Comparison of ENCODE assay signal across 2 cellular contexts in genomic region chr18:6747646-6748045, GRCh38.
TF ChIP-seq lines count a peak whose summit lies in the region.

No MANE protein-coding gene starts in this region.

TF ChIP-seq in IMR-90, 13 proteins besides CTCF, POLR2A, EP300 and RAD21:
- TF ChIP-seq CEBPB (IDR thresholded peaks at IDR 0.05; ENCODE audit: low read depth, low read length) = peak; percentile 0; the same call in 1 of the 2 replicates
- TF ChIP-seq CHD1 (IDR thresholded peaks at IDR 0.05; ENCODE audit: low read depth, low read length) = no peak
- peak; percentile 83; the same call in 1 of the 2 replicates for TF ChIP-seq FOS (IDR thresholded peaks at IDR 0.05; ENCODE audit: low read depth, low read length)
- TF ChIP-seq USF2 (IDR thresholded peaks at IDR 0.05; ENCODE audit: low read depth, low read length) = peak; percentile 29; the same call in 1 of the 2 replicates
- 0 out of 2 replicates have a peak, but pooled peaks have one; percentile 6 for TF ChIP-seq MAFK (IDR thresholded peaks at IDR 0.05; ENCODE audit: low read depth, low read length)
- TF ChIP-seq NFE2L2 (IDR thresholded peaks at IDR 0.05; ENCODE audit: low read depth, low read length) = peak; percentile 22; the same call in 1 of the 2 replicates
- TF ChIP-seq ELK1 (IDR thresholded peaks at IDR 0.05; ENCODE audit: borderline replicate concordance, low read depth, low read length) = no peak
- TF ChIP-seq MXI1 (IDR thresholded peaks at IDR 0.05; ENCODE audit: borderline replicate concordance, low read depth, low read length) = peak; percentile 46; the same call in 1 of the 2 replicates
- peak; percentile 61; the same call in 1 of the 2 replicates for TF ChIP-seq MAZ (IDR thresholded peaks at IDR 0.05; ENCODE audit: borderline replicate concordance, low read depth, low read length)
- no peak for TF ChIP-seq RFX5 (IDR thresholded peaks at IDR 0.05; ENCODE audit: low read depth, low read length)
- TF ChIP-seq BHLHE40 (IDR thresholded peaks at IDR 0.05; ENCODE audit: low read depth, low read length) = peak; percentile 73

TF ChIP-seq in K562, 482 proteins besides CTCF, POLR2A, EP300 and RAD21:
- TF ChIP-seq FOXA3 (CRISPR knock-in tag; conservative IDR thresholded peaks at IDR 0.05 in 1 of 2, IDR thresholded peaks at IDR 0.05 in 1 of 2) = peak; percentile 36 to 47; a peak in 2 of 4 replicates
- no peak for TF ChIP-seq NR2C2 (CRISPR knock-in tag; IDR thresholded peaks at IDR 0.05)
- no peak for TF ChIP-seq NR2C2 (tag; IDR thresholded peaks at IDR 0.05)
